31 cellular contexts compared by ENCODE assay signal in genomic region chr9:134278286-134278685, GRCh38.
"Had no signal": no experiment of that assay in that cellular context is flagged by ENCODE, and none has a peak within 500 bp of the region (broad histone marks: within the 10 kb centered on the region; RNA-seq: fewer than 3 reads in every experiment).

No MANE protein-coding gene starts in this region.

- H3K4me3 Mint-ChIP-seq: natural killer cell; nephron; neural progenitor cell; stimulated activated memory B cell treated with anti-CD40 and anti-IgM and Interleukin-4, amounts not matched to agents 10 μg/mL and 1 μg/mL and 100 μg/mL, for 72 hours; stimulated activated naive CD8-positive, alpha-beta T cell treated with anti-CD3 and anti-CD28 coated beads, Interleukin-15, amount 100 ng/mL, for 72 hours; type B pancreatic cell had no signal

- H2AFZ ChIP-seq: neural progenitor cell, parathyroid adenoma had no signal

- H3K79me2 ChIP-seq: parathyroid adenoma had no signal

- DNase-seq: natural killer cell; occipital lobe; ovary; posterior cingulate gyrus; psoas muscle; spleen; stimulated activated CD4-positive, alpha-beta T cell treated with anti-CD3 and anti-CD28 coated beads, Interleukin-12 subunit alpha, Interleukin-12 subunit beta, amount 100 ng/mL, for 4 hours; stimulated activated CD4-positive, alpha-beta T cell treated with anti-CD3 and anti-CD28 coated beads, Interleukin-1b, Interleukin-23, amount 100 ng/mL, for 48 hours; stimulated activated CD4-positive, alpha-beta T cell treated with anti-CD3 and anti-CD28 coated beads, Interleukin-4, amount 100 ng/mL, for 1 hour; stimulated activated CD4-positive, alpha-beta T cell treated with anti-CD3 and anti-CD28 coated beads, Interleukin-4, amount 100 ng/mL, for 4 hours; stimulated activated CD8-positive, alpha-beta memory T cell treated with anti-CD3 and anti-CD28 coated beads, Interleukin-4, amount 100 ng/mL, for 48 hours; stimulated activated naive CD4-positive, alpha-beta T cell; stimulated activated naive CD8-positive, alpha-beta T cell treated with anti-CD3 and anti-CD28 coated beads, Interleukin-15, amount 100 ng/mL, for 72 hours; stimulated activated naive CD8-positive, alpha-beta T cell treated with anti-CD3 and anti-CD28 coated beads, Interleukin-15, Interleukin-2, amounts not matched to agents 100 U/mL and 50 U/mL, for 24 hours; substantia nigra; testis; tibial artery; transverse colon; upper lobe of right lung; uterus had no signal

- H3K4me3 ChIP-seq: neural progenitor cell, ovary, psoas muscle, skin epidermis, smooth muscle cell, spleen, suprapubic skin, testis, tibial artery, transverse colon, upper lobe of right lung, uterus had no signal

- H3K36me3 Mint-ChIP-seq: natural killer cell; neural progenitor cell; stimulated activated memory B cell treated with anti-CD40 and anti-IgM and Interleukin-4, amounts not matched to agents 10 μg/mL and 1 μg/mL and 100 μg/mL, for 72 hours; type B pancreatic cell had no signal

- H3K9ac ChIP-seq: neural progenitor cell, parathyroid adenoma had no signal

- H3K4me2 ChIP-seq: neural progenitor cell, smooth muscle cell had no signal

- H3K4me1 ChIP-seq: parathyroid adenoma had no signal

- H3K36me3 ChIP-seq: neural progenitor cell, ovary, spleen, suprapubic skin, tibial artery, transverse colon, upper lobe of right lung, uterus had no signal

- H3K9me3 Mint-ChIP-seq: natural killer cell; nephron; neural progenitor cell; stimulated activated memory B cell treated with anti-CD40 and anti-IgM and Interleukin-4, amounts not matched to agents 10 μg/mL and 1 μg/mL and 100 μg/mL, for 72 hours; stimulated activated naive CD8-positive, alpha-beta T cell treated with anti-CD3 and anti-CD28 coated beads, Interleukin-15, amount 100 ng/mL, for 72 hours; type B pancreatic cell had no signal

- H3K27ac ChIP-seq: neural progenitor cell, ovary, parathyroid adenoma, psoas muscle, skin epidermis, spleen, suprapubic skin, testis, tibial artery, transverse colon, upper lobe of right lung, uterus had no signal

- H3K27ac Mint-ChIP-seq: natural killer cell; nephron; neural progenitor cell; progenitor cell of endocrine pancreas; stimulated activated memory B cell treated with anti-CD40 and anti-IgM and Interleukin-4, amounts not matched to agents 10 μg/mL and 1 μg/mL and 100 μg/mL, for 72 hours; stimulated activated naive CD8-positive, alpha-beta T cell treated with anti-CD3 and anti-CD28 coated beads, Interleukin-15, amount 100 ng/mL, for 72 hours; type B pancreatic cell had no signal

- H3K9me3 ChIP-seq: ovary, psoas muscle, suprapubic skin, testis, transverse colon, upper lobe of right lung, uterus had no signal

- ATAC-seq: natural killer cell; psoas muscle; right cardiac atrium; sciatic nerve; stimulated activated memory B cell treated with anti-CD40 and anti-IgM and Interleukin-4, amounts not matched to agents 10 μg/mL and 1 μg/mL and 100 μg/mL, for 72 hours; stimulated activated naive CD8-positive, alpha-beta T cell treated with anti-CD3 and anti-CD28 coated beads, Interleukin-15, amount 100 ng/mL, for 72 hours; stimulated activated naive CD8-positive, alpha-beta T cell treated with anti-CD3 and anti-CD28 coated beads, Interleukin-15, Interleukin-2, amounts not matched to agents 100 U/mL and 50 U/mL, for 24 hours; upper lobe of right lung had no signal

- H3K27me3 ChIP-seq: neural progenitor cell, ovary, testis, upper lobe of right lung, uterus had no signal

- H3K4me1 Mint-ChIP-seq: stimulated activated naive CD8-positive, alpha-beta T cell treated with anti-CD3 and anti-CD28 coated beads, Interleukin-15, amount 100 ng/mL, for 72 hours had no signal
